In the genomic region with DNA sequence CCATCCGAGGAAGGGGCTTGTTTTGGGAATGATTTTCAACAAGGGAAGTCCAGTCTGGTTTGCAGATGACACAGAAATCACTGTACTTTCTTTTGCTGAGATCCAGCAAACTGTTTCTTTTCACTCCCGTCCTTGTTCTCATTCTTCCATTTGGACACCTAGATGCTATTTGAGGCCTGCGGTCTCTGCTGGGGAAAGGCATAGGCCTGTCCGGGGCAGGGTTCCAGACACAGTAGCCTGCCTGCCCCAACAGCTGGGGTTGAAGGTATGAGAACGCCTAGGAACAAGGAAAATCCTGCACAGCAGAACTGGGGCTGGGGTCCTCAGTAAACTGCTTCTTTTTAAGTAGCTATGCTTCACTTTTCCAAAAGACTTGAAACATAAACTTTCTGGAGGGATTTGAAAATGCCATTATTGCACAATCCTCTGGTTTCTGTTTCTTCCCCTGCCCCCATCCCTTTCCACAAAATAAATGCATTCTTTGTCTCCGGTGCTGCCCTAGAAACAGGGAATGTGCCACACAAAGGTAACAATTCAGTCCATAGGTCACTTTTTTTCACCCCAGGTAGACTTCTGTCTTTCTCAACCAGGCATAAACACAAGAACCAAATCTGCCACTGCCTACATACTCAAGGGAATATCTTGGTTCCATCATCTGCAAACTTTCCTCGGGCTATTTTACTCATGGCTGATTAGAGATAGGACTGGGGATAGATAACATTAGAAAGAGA, we compare ENCODE assay signal across 1 cellular context.
A peak's percentile ranks its signal among the peaks of the same experiment; 100 is the strongest.
TF ChIP-seq lines count a peak whose summit lies in the region.

No MANE protein-coding gene starts in this region.

TF ChIP-seq in HepG2, 621 proteins besides CTCF, POLR2A, EP300 and RAD21 (continued from another document):
- TF ChIP-seq HNF1A (IDR thresholded peaks at IDR 0.05; ENCODE audit: low read depth) (peak; percentile 46), HNF1A (CRISPR knock-in tag; IDR thresholded peaks at IDR 0.05; ENCODE audit: borderline replicate concordance) (no peak; the same call in 1 of the 2 replicates), HNF4G (IDR thresholded peaks at IDR 0.05; ENCODE audit: borderline replicate concordance, low read depth, low read length) (peak; percentile 96), HNF4G (CRISPR knock-in tag; IDR thresholded peaks at IDR 0.05; ENCODE audit: borderline replicate concordance, low read depth) (peak; percentile 94; the same call in 1 of the 2 replicates), SOX5 (CRISPR knock-in tag; IDR thresholded peaks at IDR 0.05; ENCODE audit: borderline replicate concordance) (peak; percentile 97), GFI1 (CRISPR knock-in tag; IDR thresholded peaks at IDR 0.05; ENCODE audit: borderline replicate concordance) (peak; percentile 36), SOX13 (IDR thresholded peaks at IDR 0.05) (peak; percentile 94), SOX13 (CRISPR knock-in tag; conservative IDR thresholded peaks at IDR 0.05 in 1 of 2, IDR thresholded peaks at IDR 0.05 in 1 of 2) (peak in 1 of 2 experiments; percentile 98; a peak in 2 of 4 replicates), KAT8 (CRISPR knock-in tag; IDR thresholded peaks at IDR 0.05) (peak; percentile 43; the same call in 1 of the 2 replicates), ZNF546 (CRISPR knock-in tag; conservative IDR thresholded peaks at IDR 0.05) (no peak), MAX (IDR thresholded peaks at IDR 0.05) (peak; percentile 38; the same call in 1 of the 2 replicates), TRIM22 (IDR thresholded peaks at IDR 0.05) (no peak), NCOA2 (CRISPR knock-in tag; IDR thresholded peaks at IDR 0.05) (peak; percentile 83), CCAR2 (optimal IDR thresholded peaks at IDR 0.05; ENCODE audit: low read depth, low read length) (peak; percentile 39), ZNF543 (CRISPR knock-in tag; IDR thresholded peaks at IDR 0.05) (no peak)
- TF ChIP-seq, protein P1, sequence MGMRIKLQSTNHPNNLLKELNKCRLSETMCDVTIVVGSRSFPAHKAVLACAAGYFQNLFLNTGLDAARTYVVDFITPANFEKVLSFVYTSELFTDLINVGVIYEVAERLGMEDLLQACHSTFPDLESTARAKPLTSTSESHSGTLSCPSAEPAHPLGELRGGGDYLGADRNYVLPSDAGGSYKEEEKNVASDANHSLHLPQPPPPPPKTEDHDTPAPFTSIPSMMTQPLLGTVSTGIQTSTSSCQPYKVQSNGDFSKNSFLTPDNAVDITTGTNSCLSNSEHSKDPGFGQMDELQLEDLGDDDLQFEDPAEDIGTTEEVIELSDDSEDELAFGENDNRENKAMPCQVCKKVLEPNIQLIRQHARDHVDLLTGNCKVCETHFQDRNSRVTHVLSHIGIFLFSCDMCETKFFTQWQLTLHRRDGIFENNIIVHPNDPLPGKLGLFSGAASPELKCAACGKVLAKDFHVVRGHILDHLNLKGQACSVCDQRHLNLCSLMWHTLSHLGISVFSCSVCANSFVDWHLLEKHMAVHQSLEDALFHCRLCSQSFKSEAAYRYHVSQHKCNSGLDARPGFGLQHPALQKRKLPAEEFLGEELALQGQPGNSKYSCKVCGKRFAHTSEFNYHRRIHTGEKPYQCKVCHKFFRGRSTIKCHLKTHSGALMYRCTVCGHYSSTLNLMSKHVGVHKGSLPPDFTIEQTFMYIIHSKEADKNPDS (CRISPR knock-in tag; IDR thresholded peaks at IDR 0.05) = no peak
- TF ChIP-seq, protein P2, sequence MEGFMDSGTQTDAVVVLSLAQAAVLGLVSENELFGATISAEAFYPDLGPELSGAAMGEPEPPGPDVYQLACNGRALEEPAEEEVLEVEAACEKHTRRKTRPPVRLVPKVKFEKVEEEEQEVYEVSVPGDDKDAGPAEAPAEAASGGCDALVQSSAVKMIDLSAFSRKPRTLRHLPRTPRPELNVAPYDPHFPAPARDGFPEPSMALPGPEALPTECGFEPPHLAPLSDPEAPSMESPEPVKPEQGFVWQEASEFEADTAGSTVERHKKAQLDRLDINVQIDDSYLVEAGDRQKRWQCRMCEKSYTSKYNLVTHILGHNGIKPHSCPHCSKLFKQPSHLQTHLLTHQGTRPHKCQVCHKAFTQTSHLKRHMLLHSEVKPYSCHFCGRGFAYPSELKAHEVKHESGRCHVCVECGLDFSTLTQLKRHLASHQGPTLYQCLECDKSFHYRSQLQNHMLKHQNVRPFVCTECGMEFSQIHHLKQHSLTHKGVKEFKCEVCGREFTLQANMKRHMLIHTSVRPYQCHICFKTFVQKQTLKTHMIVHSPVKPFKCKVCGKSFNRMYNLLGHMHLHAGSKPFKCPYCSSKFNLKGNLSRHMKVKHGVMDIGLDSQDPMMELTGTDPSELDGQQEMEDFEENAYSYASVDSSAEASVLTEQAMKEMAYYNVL (CRISPR knock-in tag; IDR thresholded peaks at IDR 0.05; ENCODE audit: borderline replicate concordance) = 0 out of 2 replicates have a peak, but pooled peaks have one; percentile 76
